Comparison of ENCODE assay signal across 9 cellular contexts in genomic region chr21:42880352-42880751, GRCh38. TPM values are rescaled to one million over a fixed set of nuclear protein-coding genes. Genes with fewer than 3 reads are reported as not detected.
DNase-seq lines count a peak whose midpoint lies in the region; ATAC-seq and TF ChIP-seq lines count a peak whose summit lies in the region.
"Had no signal": no experiment of that assay in that cellular context is flagged by ENCODE, and none has a peak within 500 bp of the region (broad histone marks: within the 10 kb centered on the region; RNA-seq: fewer than 3 reads in every experiment).

No MANE protein-coding gene starts in this region.

- 0 out of 2 replicates have a peak, but pooled peaks cover 5% of the 10 kb centered on the region for H4K20me1 ChIP-seq in PC-3 (ENCODE audit: low read length)

- H3K4me3 ChIP-seq in PC-3 (ENCODE audit: low read length): peak overlapping the region; percentile 78
- H3K4me3 ChIP-seq in epithelial cell of proximal tubule (ENCODE audit: low read depth, low read length): peak overlapping the region; percentile 84
- no peak overlapping the region for H3K4me3 ChIP-seq in trophoblast cell (ENCODE audit: low read depth, low read length)

- H3K9me3 ChIP-seq in ES-I3 (ENCODE audit: control insufficient read depth, insufficient read depth, low read length) (no peaks in the 10 kb centered on the region), PC-3 (ENCODE audit: low read length) (no peaks in the 10 kb centered on the region), trophoblast cell (ENCODE audit: insufficient read depth, low read depth, low read length) (no peaks in the 10 kb centered on the region)

- H3F3A ChIP-seq in PC-3 (ENCODE audit: low read length, unreplicated experiment): no peaks in the 10 kb centered on the region

- no peak for TF ChIP-seq CTCF in PC-3 (conservative IDR thresholded peaks at IDR 0.05; ENCODE audit: low read depth, low read length)
- no peak for TF ChIP-seq CTCF in epithelial cell of proximal tubule (conservative IDR thresholded peaks at IDR 0.05; ENCODE audit: low read depth, low read length)

- DNase-seq in PC-3 (no peak), epithelial cell of proximal tubule (ENCODE audit: low read depth) (no peak), trophoblast cell (no peak), NCI-H510A treated with DMSO at 0.1 percent for 48 hours (lab: John Stamatoyannopoulos, UW) (no peak), NCI-H1417 (lab: John Stamatoyannopoulos, UW) (no peak), kidney tubule cell (ENCODE audit: low spot score) (no peak), NCI-H345 (lab: John Stamatoyannopoulos, UW) (no peak)

- no peak overlapping the region for H2BK5ac ChIP-seq in trophoblast cell (ENCODE audit: low read depth, low read length, poor library complexity)

- H3K4me2 ChIP-seq in PC-3 (ENCODE audit: low read length): peak overlapping the region; percentile 90
- H3K4me2 ChIP-seq in trophoblast cell (ENCODE audit: low read length): peak overlapping the region; percentile 98

- peak overlapping the region; percentile 35 for H2AK5ac ChIP-seq in trophoblast cell (ENCODE audit: low read length)

- peak overlapping the region; percentile 65 for H4K12ac ChIP-seq in trophoblast cell (ENCODE audit: low read depth, low read length)

- CTCF ChIA-PET in PC-3 (lab: Charles Lee): no interaction called here

- H3K18ac ChIP-seq in trophoblast cell (ENCODE audit: low read length): no peak overlapping the region

- BruUV-seq in PC-3 (replicated peaks; lab: Mats Ljungman, UMichigan): no TSS peak

- no CpG with 5 or more reads among the region's 6 CpGs for WGBS in trophoblast cell (ENCODE audit: extremely low coverage, insufficient coverage, insufficient read length)

- H4K8ac ChIP-seq in trophoblast cell (ENCODE audit: low read depth, low read length): peak overlapping the region; percentile 76

- H3K14ac ChIP-seq in trophoblast cell (ENCODE audit: low read length): no peak overlapping the region

- no peak overlapping the region for H3K23ac ChIP-seq in trophoblast cell (ENCODE audit: low read length)

- H3K4ac ChIP-seq in trophoblast cell (ENCODE audit: low read depth, low read length): no peak overlapping the region

- H3K79me2 ChIP-seq in PC-3 (ENCODE audit: low read length) (peaks cover 52% of the 10 kb centered on the region), trophoblast cell (ENCODE audit: control insufficient read depth, insufficient read depth, low read length, poor library complexity) (peaks cover 4% of the 10 kb centered on the region)

- no peaks in the 10 kb centered on the region for H3K9me2 ChIP-seq in PC-3 (replicated peaks; ENCODE audit: low read length)

- H2BK12ac ChIP-seq in trophoblast cell (ENCODE audit: low read length): no peak overlapping the region

- H3K79me1 ChIP-seq in trophoblast cell (ENCODE audit: low read length): peaks cover 8% of the 10 kb centered on the region

- H3K27ac ChIP-seq in PC-3 (ENCODE audit: low read length) (no peak overlapping the region), trophoblast cell (ENCODE audit: low read depth, low read length) (no peak overlapping the region)

- H3K27me3 ChIP-seq in PC-3 (ENCODE audit: low read length) (no peaks in the 10 kb centered on the region), trophoblast cell (ENCODE audit: insufficient read depth, low read length) (no peaks in the 10 kb centered on the region)

- POLR2A ChIA-PET in PC-3 (lab: Charles Lee; ENCODE audit: unreplicated experiment): no interaction called here

- intact Hi-C loops in PC-3 (cut with micrococcal nuclease): no loop called here

- H3K36me3 ChIP-seq in ES-I3 (ENCODE audit: insufficient read depth, low read length): no peaks in the 10 kb centered on the region; the same call in 1 of the 2 replicates
- H3K36me3 ChIP-seq in PC-3 (ENCODE audit: low read depth, low read length): peaks cover 10% of the 10 kb centered on the region; the same call in 1 of the 2 replicates
- H3K36me3 ChIP-seq in trophoblast cell (ENCODE audit: control insufficient read depth in 1 of 2, insufficient read depth in 2 of 2, low read length in 2 of 2): peaks cover 8 to 11% of the 10 kb centered on the region in 2 experiments

- H2AFZ ChIP-seq in PC-3 (ENCODE audit: low read length): no peak overlapping the region; the same call in 1 of the 2 replicates
- no peak overlapping the region for H2AFZ ChIP-seq in trophoblast cell (ENCODE audit: insufficient read depth, low read length, poor library complexity)

- H3K4me1 ChIP-seq in ES-I3 (ENCODE audit: insufficient read depth, low read length) (no peaks in the 10 kb centered on the region), PC-3 (ENCODE audit: insufficient read depth, low read length) (peaks cover 11% of the 10 kb centered on the region), trophoblast cell (ENCODE audit: control insufficient read depth in 1 of 2, insufficient read depth in 2 of 2, low read length in 2 of 2) (peaks cover 4 to 5% of the 10 kb centered on the region in 2 experiments)

- H2BK120ac ChIP-seq in trophoblast cell (ENCODE audit: insufficient read depth, low read length, poor library complexity): no peak overlapping the region

- peak overlapping the region; percentile 93 for H3K9ac ChIP-seq in ES-I3 (ENCODE audit: low read depth, low read length)
- H3K9ac ChIP-seq in PC-3 (ENCODE audit: low read length): peak overlapping the region; percentile 99
- H3K9ac ChIP-seq in trophoblast cell (ENCODE audit: low read length): no peak overlapping the region

- H4K91ac ChIP-seq in trophoblast cell (ENCODE audit: low read depth, low read length): no peak overlapping the region

- ATAC-seq in PC-3: no peak

RNA-seq across cellular contexts. Expression of gene WDR4, which starts 1.0 kb away (rescaled TPM):
- total RNA-seq in PC-3 (2014; rRNA removed): 35.3 and 53.8 TPM in 2 replicates
- total RNA-seq in epithelial cell of proximal tubule: 6.1 and 11.8 TPM in 2 replicates
- polyA plus RNA-seq in trophoblast cell (2013): 9.7 and 10.0 TPM in 2 replicates

RNA-seq across cellular contexts. Expression of gene NDUFV3, which starts 12.8 kb away (rescaled TPM):
- total RNA-seq in PC-3 (2014; rRNA removed) (61.6 and 65.8 TPM in 2 replicates), epithelial cell of proximal tubule (27.1 and 46.3 TPM in 2 replicates)
- 27.2 and 27.8 TPM in 2 replicates for polyA plus RNA-seq in trophoblast cell (2013)

RNA-seq across cellular contexts. Expression of gene ERVH48-1, which starts 45.1 kb away (rescaled TPM):
- total RNA-seq in PC-3 (2014; rRNA removed): not detected in 2 replicates
- total RNA-seq in epithelial cell of proximal tubule: not detected in 2 replicates
- 132 and 143 TPM in 2 replicates for polyA plus RNA-seq in trophoblast cell (2013)
- total RNA-seq: HT-29 had no signal
